ENCODE assay signal across 18 cellular contexts in genomic region chr15:38030609-38031008, GRCh38.
A peak's percentile ranks its signal among the peaks of the same experiment; 100 is the strongest.
DNase-seq lines count a peak whose midpoint lies in the region; ATAC-seq and TF ChIP-seq lines count a peak whose summit lies in the region.
"Had no signal": no experiment of that assay in that cellular context is flagged by ENCODE, and none has a peak within 500 bp of the region (broad histone marks: within the 10 kb centered on the region; RNA-seq: fewer than 3 reads in every experiment).

No MANE protein-coding gene starts in this region.

- H3K4me1 ChIP-seq in IMR-90 (ENCODE audit: control insufficient read depth, insufficient read depth, low read length) (peaks cover 3% of the 10 kb centered on the region), HAP-1 (no peaks in the 10 kb centered on the region)
- H3K4me1 ChIP-seq: BLaER1, Caco-2 had no signal

- H3K27ac ChIP-seq in IMR-90 (ENCODE audit: insufficient read depth, low read length), result no peak overlapping the region
- H3K27ac ChIP-seq: BLaER1, C4-2B, GM23248 had no signal

- no peak overlapping the region for H4K91ac ChIP-seq in IMR-90 (ENCODE audit: insufficient read depth, low read depth, low read length)

- H3K9me1 ChIP-seq in IMR-90 (ENCODE audit: insufficient read depth, low read length), result no peaks in the 10 kb centered on the region

- H3K9me3 ChIP-seq in IMR-90 (ENCODE audit: control insufficient read depth, insufficient read depth, low read length), result no peaks in the 10 kb centered on the region
- no peaks in the 10 kb centered on the region for H3K9me3 ChIP-seq in HAP-1
- H3K9me3 ChIP-seq: Caco-2 had no signal

- TF ChIP-seq RAD21 in IMR-90 (IDR thresholded peaks at IDR 0.05; ENCODE audit: low read length), result no peak

- no peak overlapping the region for H2AFZ ChIP-seq in IMR-90 (replicated peaks; ENCODE audit: low read length, poor library complexity)
- H2AFZ ChIP-seq: GM23248 had no signal

- no peaks in the 10 kb centered on the region for H3K79me1 ChIP-seq in IMR-90 (ENCODE audit: low read depth in 1 of 2, low read length in 2 of 2)

- dilution Hi-C loops in IMR-90 (cut with HindIII; ENCODE audit: low sequenced_read_pairs, unreplicated experiment), result no loop called here

- H3K4me1 Mint-ChIP-seq in dendritic cell treated with granulocyte-macrophage colony-stimulating factor and Interleukin-4, amounts not matched to agents 40 ng/mL and 50 ng/mL, for 4 days (ENCODE audit: low read depth), result peaks cover 67% of the 10 kb centered on the region
- peaks cover 7% of the 10 kb centered on the region for H3K4me1 Mint-ChIP-seq in stimulated activated memory B cell treated with anti-CD40 and anti-IgM and Interleukin-4, amounts not matched to agents 10 μg/mL and 1 μg/mL and 100 μg/mL, for 72 hours
- H3K4me1 Mint-ChIP-seq: B cell; CD4-positive, CD25-positive, alpha-beta regulatory T cell had no signal

- H3K18ac ChIP-seq in IMR-90 (ENCODE audit: low read depth, low read length), result no peak overlapping the region; the same call in 1 of the 2 replicates

- H3K27me3 ChIP-seq in IMR-90 (ENCODE audit: control insufficient read depth, insufficient read depth, low read length), result no peaks in the 10 kb centered on the region
- 0 out of 2 replicates have a peak, but pooled peaks cover 3% of the 10 kb centered on the region for H3K27me3 ChIP-seq in HAP-1 (ENCODE audit: low read depth)
- H3K27me3 ChIP-seq: BLaER1 had no signal

- H3K4me3 Mint-ChIP-seq in dendritic cell treated with granulocyte-macrophage colony-stimulating factor and Interleukin-4, amounts not matched to agents 40 ng/mL and 50 ng/mL, for 4 days, result no peak overlapping the region
- no peak overlapping the region for H3K4me3 Mint-ChIP-seq in stimulated activated memory B cell treated with anti-CD40 and anti-IgM and Interleukin-4, amounts not matched to agents 10 μg/mL and 1 μg/mL and 100 μg/mL, for 72 hours
- H3K4me3 Mint-ChIP-seq: B cell; CD4-positive, CD25-positive, alpha-beta regulatory T cell; CD8-positive, alpha-beta T cell had no signal

- no peak overlapping the region for H3K14ac ChIP-seq in IMR-90 (replicated peaks; ENCODE audit: low read depth, low read length)

- peaks cover 7% of the 10 kb centered on the region for H3K27me3 Mint-ChIP-seq in dendritic cell treated with granulocyte-macrophage colony-stimulating factor and Interleukin-4, amounts not matched to agents 40 ng/mL and 50 ng/mL, for 4 days
- no peaks in the 10 kb centered on the region for H3K27me3 Mint-ChIP-seq in stimulated activated memory B cell treated with anti-CD40 and anti-IgM and Interleukin-4, amounts not matched to agents 10 μg/mL and 1 μg/mL and 100 μg/mL, for 72 hours
- H3K27me3 Mint-ChIP-seq: B cell had no signal

- no peak overlapping the region for H3K4ac ChIP-seq in IMR-90 (ENCODE audit: low read depth, low read length)

- no peak overlapping the region for H2AK9ac ChIP-seq in IMR-90 (replicated peaks; ENCODE audit: low read depth, low read length, poor library complexity)

- H3K36me3 ChIP-seq in IMR-90 (ENCODE audit: control insufficient read depth, insufficient read depth, low read length), result no peaks in the 10 kb centered on the region
- no peaks in the 10 kb centered on the region for H3K36me3 ChIP-seq in HAP-1 (replicated peaks)
- H3K36me3 ChIP-seq: BLaER1 had no signal

- H3K36me3 Mint-ChIP-seq in dendritic cell treated with granulocyte-macrophage colony-stimulating factor and Interleukin-4, amounts not matched to agents 40 ng/mL and 50 ng/mL, for 4 days (ENCODE audit: low read depth), result peaks cover 60% of the 10 kb centered on the region
- H3K36me3 Mint-ChIP-seq in stimulated activated memory B cell treated with anti-CD40 and anti-IgM and Interleukin-4, amounts not matched to agents 10 μg/mL and 1 μg/mL and 100 μg/mL, for 72 hours, result no peaks in the 10 kb centered on the region
- H3K36me3 Mint-ChIP-seq: CD4-positive, CD25-positive, alpha-beta regulatory T cell; CD8-positive, alpha-beta T cell had no signal

- H2BK20ac ChIP-seq in IMR-90 (ENCODE audit: low read depth, low read length), result no peak overlapping the region

- POLR2A ChIA-PET in IMR-90 (lab: Charles Lee; ENCODE audit: unreplicated experiment), result no interaction called here

- BruUV-seq in IMR-90 (replicated peaks; lab: Mats Ljungman, UMichigan), result no TSS peak

- no peak for TF ChIP-seq POLR2A in IMR-90 (IDR thresholded peaks at IDR 0.05; ENCODE audit: low read depth, low read length)

- no peak overlapping the region for H4K5ac ChIP-seq in IMR-90 (ENCODE audit: low read depth, low read length)

- H2BK15ac ChIP-seq in IMR-90 (ENCODE audit: low read depth, low read length), result no peak overlapping the region

- H3K56ac ChIP-seq in IMR-90 (ENCODE audit: extremely low read depth, insufficient read depth, low read length), result no peak overlapping the region

- intact Hi-C loops in IMR-90 (cut with micrococcal nuclease), result no loop called here
- intact Hi-C loops in dendritic cell treated with granulocyte-macrophage colony-stimulating factor and Interleukin-4, amounts not matched to agents 40 ng/mL and 50 ng/mL, for 4 days (cut with micrococcal nuclease), result no loop called here

- in situ Hi-C loops in IMR-90 (cut with MboI; ENCODE audit: low sequenced_read_pairs) (no loop called here), HAP-1 (cut with MboI; ENCODE audit: low sequenced_read_pairs) (no loop called here)

- no peak for TF ChIP-seq CTCF in IMR-90 (conservative IDR thresholded peaks at IDR 0.05; ENCODE audit: low read depth, low read length)

- peak overlapping the region; percentile 13; the same call in 1 of the 2 replicates for H2AK5ac ChIP-seq in IMR-90 (ENCODE audit: low read depth, low read length)

- no peak overlapping the region for H2BK120ac ChIP-seq in IMR-90 (ENCODE audit: low read depth, low read length)

- CTCF ChIA-PET in IMR-90 (lab: Yijun Ruan, JAX), result no interaction called here

- WGBS in IMR-90 (ENCODE audit: extremely low coverage in 2 of 2, insufficient read length in 1 of 2), 2 experiments, result 95% methylated on average over 3 of the region's 4 CpGs; no CpG with 5 or more reads in 1 of the 2 experiments

- H4K20me1 ChIP-seq in IMR-90 (ENCODE audit: insufficient read depth, low read length), result no peaks in the 10 kb centered on the region
- H4K20me1 ChIP-seq: BLaER1 had no signal

- no peak overlapping the region for H4K8ac ChIP-seq in IMR-90 (ENCODE audit: low read depth in 2 of 2, low read length in 2 of 2)

- peaks cover 15% of the 10 kb centered on the region for H3K9me3 Mint-ChIP-seq in dendritic cell treated with granulocyte-macrophage colony-stimulating factor and Interleukin-4, amounts not matched to agents 40 ng/mL and 50 ng/mL, for 4 days
- H3K9me3 Mint-ChIP-seq in stimulated activated memory B cell treated with anti-CD40 and anti-IgM and Interleukin-4, amounts not matched to agents 10 μg/mL and 1 μg/mL and 100 μg/mL, for 72 hours, result no peaks in the 10 kb centered on the region
- H3K9me3 Mint-ChIP-seq: CD8-positive, alpha-beta T cell had no signal

- H3K4me2 ChIP-seq in IMR-90 (ENCODE audit: low read depth, low read length), result no peak overlapping the region
- H3K4me2 ChIP-seq: BLaER1 had no signal

- ATAC-seq in GM18868 (IDR thresholded peaks at IDR 0.05; ENCODE audit: unreplicated experiment), result peak; percentile 61
- no peak for ATAC-seq in IMR-90 (ENCODE audit: low read depth)
- peak; percentile 54 for ATAC-seq in stimulated activated memory B cell treated with anti-CD40 and anti-IgM and Interleukin-4, amounts not matched to agents 10 μg/mL and 1 μg/mL and 100 μg/mL, for 72 hours
- no peak for ATAC-seq in HG03439 (IDR thresholded peaks at IDR 0.05; ENCODE audit: unreplicated experiment)
- ATAC-seq: CD8-positive, alpha-beta T cell; HCT116 had no signal

- H3K27ac Mint-ChIP-seq in dendritic cell treated with granulocyte-macrophage colony-stimulating factor and Interleukin-4, amounts not matched to agents 40 ng/mL and 50 ng/mL, for 4 days, result peak overlapping the region; percentile 26
- no peak overlapping the region for H3K27ac Mint-ChIP-seq in stimulated activated memory B cell treated with anti-CD40 and anti-IgM and Interleukin-4, amounts not matched to agents 10 μg/mL and 1 μg/mL and 100 μg/mL, for 72 hours
- H3K27ac Mint-ChIP-seq: B cell; CD4-positive, CD25-positive, alpha-beta regulatory T cell; CD8-positive, alpha-beta T cell had no signal

- no peak for DNase-seq in IMR-90
- DNase-seq in NCI-H226, result no peak
- DNase-seq in HAP-1 (ENCODE audit: low spot score in 2 of 2), result no peak
- DNase-seq: Caco-2; CD4-positive, CD25-positive, alpha-beta regulatory T cell; CD8-positive, alpha-beta T cell; DMS153; DND-41; GM23248; H7 had no signal

- H3K4me3 ChIP-seq in IMR-90 (ENCODE audit: insufficient read depth, low read depth, low read length), result no peak overlapping the region
- no peak overlapping the region for H3K4me3 ChIP-seq in HAP-1
- H3K4me3 ChIP-seq: BLaER1, GM23248 had no signal

- H3K9ac ChIP-seq in IMR-90 (ENCODE audit: low read depth, low read length), result no peak overlapping the region
- H3K9ac ChIP-seq: BLaER1, GM23248 had no signal

- no peak overlapping the region for H2BK5ac ChIP-seq in IMR-90 (ENCODE audit: low read depth, low read length, poor library complexity, severe bottlenecking)

- H3K23ac ChIP-seq in IMR-90 (ENCODE audit: low read depth, low read length), result no peak overlapping the region

TF ChIP-seq in IMR-90, 13 proteins besides CTCF, POLR2A, EP300 and RAD21 (continues in another document):
- TF ChIP-seq RFX5 (IDR thresholded peaks at IDR 0.05; ENCODE audit: low read depth, low read length), result no peak
- TF ChIP-seq MXI1 (IDR thresholded peaks at IDR 0.05; ENCODE audit: borderline replicate concordance, low read depth, low read length), result no peak
- no peak for TF ChIP-seq CHD1 (IDR thresholded peaks at IDR 0.05; ENCODE audit: low read depth, low read length)
- no peak for TF ChIP-seq ELK1 (IDR thresholded peaks at IDR 0.05; ENCODE audit: borderline replicate concordance, low read depth, low read length)
- no peak for TF ChIP-seq USF2 (IDR thresholded peaks at IDR 0.05; ENCODE audit: low read depth, low read length)
- no peak for TF ChIP-seq SMC3 (IDR thresholded peaks at IDR 0.05; ENCODE audit: low read depth, low read length)
- no peak for TF ChIP-seq NFE2L2 (IDR thresholded peaks at IDR 0.05; ENCODE audit: low read depth, low read length)

Comparison
In these comparisons a context has a peak if more than half of its experiments do, and no peak if none do; other contexts are left out.
1. ATAC-seq: peak in GM18868 (single experiment) and stimulated activated memory B cell treated with anti-CD40 and anti-IgM and Interleukin-4, amounts not matched to agents 10 μg/mL and 1 μg/mL and 100 μg/mL, for 72 hours (single experiment); none in IMR-90 (single experiment) and HG03439 (single experiment).